8 cellular contexts compared by ENCODE assay signal in the genomic region with DNA sequence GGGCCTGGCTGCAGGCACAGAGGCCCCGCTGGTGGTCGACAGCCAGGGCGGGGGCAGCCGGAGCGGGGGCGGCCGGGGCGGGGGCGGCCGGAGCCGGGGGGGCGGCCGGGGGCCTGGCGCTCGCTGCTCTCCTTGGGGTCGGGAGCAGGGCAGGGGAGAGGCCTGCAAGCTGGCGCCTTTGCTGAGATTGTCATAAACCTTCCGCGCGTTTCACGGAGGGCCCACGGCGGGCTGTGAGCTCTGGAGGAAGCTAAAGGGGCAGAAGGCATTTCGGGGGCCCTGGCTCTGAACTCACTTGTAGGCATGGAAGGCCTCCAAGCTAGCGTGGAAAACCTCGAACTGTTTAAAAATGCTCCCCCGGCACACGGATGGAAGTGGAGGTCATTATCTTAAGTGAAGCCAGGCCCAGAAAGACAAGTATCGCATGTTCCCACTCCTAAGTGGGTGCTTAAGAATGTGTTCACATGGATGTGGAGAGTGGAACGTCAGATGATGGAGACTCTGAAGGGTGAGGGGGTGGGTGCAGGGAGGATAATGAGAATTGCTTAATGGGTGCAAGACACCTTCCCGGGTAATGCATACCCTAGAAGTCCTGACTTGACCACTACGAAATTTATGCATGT. TPM values are rescaled to one million over a fixed set of nuclear protein-coding genes. Genes with fewer than 3 reads are reported as not detected.
DNase-seq lines count a peak whose midpoint lies in the region; ATAC-seq, FAIRE-seq and TF ChIP-seq lines count a peak whose summit lies in the region.

No MANE protein-coding gene starts in this region.

- peak overlapping the region; percentile 93 for H3K27ac Mint-ChIP-seq in chondrocyte (ENCODE audit: unreplicated experiment)

- no peak overlapping the region for H3K4me2 ChIP-seq in HepG2 (ENCODE audit: low read depth, low read length)
- H3K4me2 ChIP-seq in mesenchymal stem cell (ENCODE audit: low read length, poor library complexity, severe bottlenecking) = peak overlapping the region; percentile 92

- H4K8ac ChIP-seq in mesenchymal stem cell (ENCODE audit: low read length) = peak overlapping the region; percentile 88

- H3K27me3 ChIP-seq in liver (ENCODE audit: control insufficient read depth in 4 of 4, insufficient read depth in 4 of 4, low read length in 3 of 4) (peaks cover 0 to 7% (median 4%) of the 10 kb centered on the region in 4 donors), HepG2 (ENCODE audit: control insufficient read depth in 1 of 2, insufficient read depth in 2 of 2, low read length in 2 of 2) (peaks cover 0 to 11% of the 10 kb centered on the region in 2 experiments; a peak in 2 of 5 replicates), mesenchymal stem cell (ENCODE audit: control insufficient read depth in 1 of 2, insufficient read depth in 1 of 2, low read length in 2 of 2) (peaks cover 3% of the 10 kb centered on the region in 2 experiments), thymus (ENCODE audit: control insufficient read depth, insufficient read depth) (peaks cover 13% of the 10 kb centered on the region)

- ATAC-seq in HepG2 = no peak
- no peak for ATAC-seq in GM18867 (IDR thresholded peaks at IDR 0.05; ENCODE audit: unreplicated experiment)

- H3K4me1 ChIP-seq in liver (ENCODE audit: control insufficient read depth in 4 of 4, insufficient read depth in 4 of 4, low read length in 3 of 4) = peaks cover 2 to 8% (median 5%) of the 10 kb centered on the region in 4 donors
- H3K4me1 ChIP-seq in HepG2 (ENCODE audit: insufficient read depth, low read length) = peaks cover 49% of the 10 kb centered on the region
- H3K4me1 ChIP-seq in mesenchymal stem cell (ENCODE audit: control insufficient read depth, insufficient read depth, low read depth, low read length) = peaks cover 14% of the 10 kb centered on the region
- H3K4me1 ChIP-seq in thymus (ENCODE audit: control insufficient read depth, insufficient read depth, low read length) = peaks cover 7% of the 10 kb centered on the region

- H3K36me3 Mint-ChIP-seq in chondrocyte (ENCODE audit: low read depth) = peaks cover 2% of the 10 kb centered on the region

- H3K27ac ChIP-seq in liver (ENCODE audit: low read depth in 1 of 2, low read length in 2 of 2) (no peak overlapping the region), HepG2 (ENCODE audit: extremely low read length, insufficient read depth, low read length) (no peak overlapping the region), mesenchymal stem cell (ENCODE audit: low read length, poor library complexity, severe bottlenecking) (peak overlapping the region; percentile 59), thymus (ENCODE audit: low read depth) (no peak overlapping the region)

- peak overlapping the region; percentile 20 for H2AK5ac ChIP-seq in mesenchymal stem cell (ENCODE audit: low read length, severe bottlenecking)

- no peaks in the 10 kb centered on the region for H3K9me3 Mint-ChIP-seq in chondrocyte (ENCODE audit: low read depth)

- peak overlapping the region in 1 of 2 experiments; percentile 73 for H3K23ac ChIP-seq in mesenchymal stem cell (ENCODE audit: low read length in 2 of 2)

- no TSS peak for BruUV-seq in HepG2 (replicated peaks; lab: Mats Ljungman, UMichigan)

- H3K36me3 ChIP-seq in liver (ENCODE audit: control insufficient read depth in 4 of 4, insufficient read depth in 3 of 4, low read depth in 1 of 4, low read length in 3 of 4) = no peaks in the 10 kb centered on the region
- H3K36me3 ChIP-seq in HepG2 (replicated peaks in 1 of 2; ENCODE audit: control insufficient read depth in 1 of 2, insufficient read depth in 2 of 2, low read length in 2 of 2) = no peaks in the 10 kb centered on the region
- peaks cover 0 to 6% of the 10 kb centered on the region in 2 experiments for H3K36me3 ChIP-seq in mesenchymal stem cell (ENCODE audit: control insufficient read depth in 1 of 2, insufficient read depth in 2 of 2, low read depth in 1 of 2, low read length in 2 of 2)
- no peaks in the 10 kb centered on the region for H3K36me3 ChIP-seq in thymus (ENCODE audit: control insufficient read depth, insufficient read depth)

- H3K4ac ChIP-seq in mesenchymal stem cell (ENCODE audit: low read depth in 1 of 2, low read length in 2 of 2) = peak overlapping the region; percentile 74 to 87

- intact Hi-C loops in HepG2 (cut with micrococcal nuclease; ENCODE audit: unreplicated experiment) = no loop called here

- H3K14ac ChIP-seq in mesenchymal stem cell (ENCODE audit: low read length in 2 of 2) = peak overlapping the region in 1 of 2 experiments; percentile 77

- H3K9me3 ChIP-seq in liver (ENCODE audit: control insufficient read depth in 4 of 4, low read length in 3 of 4) (no peaks in the 10 kb centered on the region), HepG2 (ENCODE audit: low read length) (no peaks in the 10 kb centered on the region), mesenchymal stem cell (ENCODE audit: control insufficient read depth, low read length) (no peaks in the 10 kb centered on the region), thymus (ENCODE audit: control insufficient read depth) (no peaks in the 10 kb centered on the region)

- H3K4me1 Mint-ChIP-seq in chondrocyte (ENCODE audit: low read depth) = peaks cover 48% of the 10 kb centered on the region

- H2BK15ac ChIP-seq in mesenchymal stem cell (ENCODE audit: low read depth, poor library complexity, severe bottlenecking) = no peak overlapping the region

- POLR2A ChIA-PET in HepG2 (lab: Yijun Ruan, JAX) = no interaction called here

- peak overlapping the region; percentile 98 for H2BK120ac ChIP-seq in mesenchymal stem cell (ENCODE audit: low read depth, low read length)

- H3K79me2 ChIP-seq in HepG2 (ENCODE audit: insufficient read depth, low read length) = no peaks in the 10 kb centered on the region

- DNase-seq in HepG2 (ENCODE audit: low spot score) = no peak
- peak; percentile 4 to 42 for DNase-seq in NCI-H526 (lab: John Stamatoyannopoulos, UW)
- DNase-seq in chondrocyte (ENCODE audit: low spot score) = no peak
- DNase-seq in mesenchymal stem cell = peak; percentile 54
- no peak for DNase-seq in NCI-H2029 treated with DMSO at 0.1 percent for 48 hours (lab: John Stamatoyannopoulos, UW)

- 20% methylated on average over 32 of the region's 32 CpGs for WGBS in liver
- WGBS in HepG2 (ENCODE audit: low lambda C conversion rate) = 58% methylated on average over 26 of the region's 32 CpGs
- 2% methylated on average over 26 of the region's 32 CpGs for WGBS in mesenchymal stem cell
- WGBS in thymus = 20% methylated on average over 32 of the region's 32 CpGs

- TF ChIP-seq CTCF in liver (IDR thresholded peaks at IDR 0.05; ENCODE audit: low read depth, low read length, missing input control) = no peak
- TF ChIP-seq CTCF in HepG2 (CRISPR knock-in tag; IDR thresholded peaks at IDR 0.05) = no peak
- TF ChIP-seq CTCF in chondrocyte (IDR thresholded peaks at IDR 0.05) = no peak

- H4K91ac ChIP-seq in mesenchymal stem cell (ENCODE audit: low read length) = peak overlapping the region; percentile 68

- FAIRE-seq in HepG2 (lab: Jason Lieb, UNC) = no peak

- peak overlapping the region in 2 of 3 donors; percentile 5 to 65 for H3K4me3 ChIP-seq in liver (ENCODE audit: low read depth in 1 of 3, low read length in 3 of 3)
- no peak overlapping the region for H3K4me3 ChIP-seq in HepG2 (replicated peaks in 1 of 3; ENCODE audit: insufficient read depth in 1 of 3, low read depth in 2 of 3, low read length in 3 of 3)
- H3K4me3 ChIP-seq in mesenchymal stem cell (ENCODE audit: insufficient read depth in 1 of 2, low read depth in 1 of 2, low read length in 2 of 2) = peak overlapping the region; percentile 65 to 86
- peak overlapping the region; percentile 49 for H3K4me3 ChIP-seq in thymus (ENCODE audit: low read length)

- peak overlapping the region; percentile 77 to 92 for H3K18ac ChIP-seq in mesenchymal stem cell (ENCODE audit: low read depth in 1 of 2, low read length in 2 of 2)

- no peaks in the 10 kb centered on the region for H4K20me1 ChIP-seq in HepG2 (ENCODE audit: insufficient read depth, low read length)

- no peak overlapping the region for H2BK5ac ChIP-seq in mesenchymal stem cell (ENCODE audit: low read depth, low read length, poor library complexity, severe bottlenecking)

- in situ Hi-C loops in HepG2 (cut with HindIII; ENCODE audit: extremely low pct_ligation_motif_present, low pct_unique_long_range_greater_than_20kb) = no loop called here

- peak overlapping the region; percentile 39 to 80 for H2BK12ac ChIP-seq in mesenchymal stem cell (ENCODE audit: low read length in 2 of 2)

- H3K4me3 Mint-ChIP-seq in chondrocyte (ENCODE audit: unreplicated experiment) = peak overlapping the region; percentile 85

- H2AFZ ChIP-seq in HepG2 (ENCODE audit: low read length) (no peak overlapping the region), mesenchymal stem cell (ENCODE audit: low read depth, low read length) (peak overlapping the region; percentile 70)

- TF ChIP-seq EP300 in HepG2 (IDR thresholded peaks at IDR 0.05; ENCODE audit: low read depth in 2 of 2, low read length in 2 of 2) (no peak), HepG2 (CRISPR knock-in tag; IDR thresholded peaks at IDR 0.05; ENCODE audit: borderline replicate concordance) (no peak)

- TF ChIP-seq RAD21 in liver (IDR thresholded peaks at IDR 0.05) (no peak), HepG2 (CRISPR knock-in tag; IDR thresholded peaks at IDR 0.05) (no peak)

- H3K9ac ChIP-seq in liver (ENCODE audit: low read depth in 1 of 2, low read length in 2 of 2) (no peak overlapping the region), HepG2 (ENCODE audit: insufficient read depth, low read depth, low read length) (no peak overlapping the region), mesenchymal stem cell (ENCODE audit: low read length) (peak overlapping the region; percentile 91)

- CTCF ChIA-PET in HepG2 (lab: Yijun Ruan, JAX; ENCODE audit: low intra/inter-chr PET ratio, low total read pairs) = no interaction called here

- peaks cover 8% of the 10 kb centered on the region for H3K79me1 ChIP-seq in mesenchymal stem cell (replicated peaks; ENCODE audit: low read length, poor library complexity, severe bottlenecking)

- no peak for TF ChIP-seq POLR2A in HepG2 (IDR thresholded peaks at IDR 0.05; ENCODE audit: insufficient read depth in 1 of 2, low read depth in 2 of 2, low read length in 2 of 2)

- H3K27me3 Mint-ChIP-seq in chondrocyte (ENCODE audit: low read depth) = no peaks in the 10 kb centered on the region

RNA-seq across cellular contexts. Expression of gene PRELID3A, which starts 0.6 kb away (rescaled TPM):
- total RNA-seq in liver = under 1 TPM; 0.42 to 0.84 TPM
- under 1 TPM in 1 of 2 donors, not detected in 1; 0.09 TPM for polyA plus RNA-seq in liver
- total RNA-seq in HepG2 (2016; rRNA removed; fragmentation: Illumina TruSeq; extraction: Trizol) = 5.5 and 11.0 TPM in 2 replicates
- 3.0 and 3.2 TPM in 2 replicates for total RNA-seq in HepG2 (2016; cell fraction: cytosol; rRNA removed; fragmentation: Illumina TruSeq; extraction: Trizol; ENCODE audit: low read depth)
- 4.3 and 10.9 TPM in 2 replicates for total RNA-seq in HepG2 (2016; cell fraction: insoluble cytoplasmic fraction; rRNA removed; fragmentation: Illumina TruSeq; extraction: Trizol)
- 3.0 and 4.4 TPM in 2 replicates for total RNA-seq in HepG2 (2016; cell fraction: membrane; rRNA removed; fragmentation: Illumina TruSeq; extraction: Trizol)
- 12.6 and 13.7 TPM in 2 replicates for total RNA-seq in HepG2 (2016; cell fraction: nucleus; rRNA removed; fragmentation: Illumina TruSeq; extraction: Trizol)
- 7.2 and 10.3 TPM in 2 replicates for polyA plus RNA-seq in HepG2 (2011; rRNA removed)
- polyA plus RNA-seq in HepG2 (2011; cell fraction: cytosol; rRNA removed) = 4.0 and 6.0 TPM in 2 replicates
- polyA plus RNA-seq in HepG2 (2011; cell fraction: nucleus; rRNA removed) = 61.8 and 73.7 TPM in 2 replicates
- polyA plus RNA-seq in HepG2 (2012) = 6.1 and 8.3 TPM in 2 replicates
- polyA plus RNA-seq in HepG2 (2016; cell fraction: cytosol; fragmentation: Illumina TruSeq; extraction: Trizol; ENCODE audit: low read depth) = 1.6 and 1.7 TPM in 2 replicates
- 5.9 and 7.6 TPM in 2 replicates for polyA plus RNA-seq in HepG2 (2016; cell fraction: insoluble cytoplasmic fraction; fragmentation: Illumina TruSeq; extraction: Trizol; ENCODE audit: low read depth)
- 2.1 and 2.3 TPM in 2 replicates for polyA plus RNA-seq in HepG2 (2016; cell fraction: membrane; fragmentation: Illumina TruSeq; extraction: Trizol; ENCODE audit: low read depth)
- 42.6 and 45.2 TPM in 2 replicates for polyA plus RNA-seq in HepG2 (2016; cell fraction: nucleus; fragmentation: Illumina TruSeq; extraction: Trizol; ENCODE audit: insufficient read depth, low read depth)
- polyA minus RNA-seq in HepG2 (2011; rRNA and poly(A)+ RNA removed; ENCODE audit: low replicate concordance) = 1.4 and 2.5 TPM in 2 replicates
- polyA minus RNA-seq in HepG2 (2011; cell fraction: cytosol; rRNA and poly(A)+ RNA removed) = 0.99 and 2.6 TPM in 2 replicates
- polyA minus RNA-seq in HepG2 (2011; cell fraction: nucleus; rRNA and poly(A)+ RNA removed) = 10.0 and 13.9 TPM in 2 replicates
- total RNA-seq in chondrocyte = 12.0 to 16.3 TPM (median 14.4 TPM) in 3 replicates
- polyA plus RNA-seq in mesenchymal stem cell (2013, experiment 1 of 2) = 3.8 TPM
- polyA plus RNA-seq in mesenchymal stem cell (2013, experiment 2 of 2) = 4.4 TPM
- 1.3 TPM for polyA plus RNA-seq in thymus

RNA-seq across cellular contexts. Expression of gene AFG3L2, which starts 31.3 kb away (rescaled TPM):
- total RNA-seq in liver (10 to 100 TPM; 30.3 to 55.4 TPM), HepG2 (2016; rRNA removed; fragmentation: Illumina TruSeq; extraction: Trizol) (86.3 and 86.9 TPM in 2 replicates), chondrocyte (36.2 to 38.5 TPM (median 37.0 TPM) in 3 replicates)
- polyA plus RNA-seq in liver (10 to 100 TPM; 22.5 to 25.0 TPM), HepG2 (2011; rRNA removed) (26.2 and 28.6 TPM in 2 replicates), thymus (26.9 TPM)
- 29.3 and 39.0 TPM in 2 replicates for total RNA-seq in HepG2 (2016; cell fraction: cytosol; rRNA removed; fragmentation: Illumina TruSeq; extraction: Trizol; ENCODE audit: low read depth)
- total RNA-seq in HepG2 (2016; cell fraction: insoluble cytoplasmic fraction; rRNA removed; fragmentation: Illumina TruSeq; extraction: Trizol) = 85.3 and 86.3 TPM in 2 replicates
- 30.7 and 35.0 TPM in 2 replicates for total RNA-seq in HepG2 (2016; cell fraction: membrane; rRNA removed; fragmentation: Illumina TruSeq; extraction: Trizol)
- 64.9 and 72.6 TPM in 2 replicates for total RNA-seq in HepG2 (2016; cell fraction: nucleus; rRNA removed; fragmentation: Illumina TruSeq; extraction: Trizol)
- polyA plus RNA-seq in HepG2 (2011; cell fraction: cytosol; rRNA removed) = 22.4 and 28.3 TPM in 2 replicates
- polyA plus RNA-seq in HepG2 (2011; cell fraction: nucleus; rRNA removed) = 14.9 and 16.4 TPM in 2 replicates
- 42.2 and 47.5 TPM in 2 replicates for polyA plus RNA-seq in HepG2 (2012)
- 5.9 and 6.1 TPM in 2 replicates for polyA plus RNA-seq in HepG2 (2016; cell fraction: cytosol; fragmentation: Illumina TruSeq; extraction: Trizol; ENCODE audit: low read depth)
- 66.5 and 67.7 TPM in 2 replicates for polyA plus RNA-seq in HepG2 (2016; cell fraction: insoluble cytoplasmic fraction; fragmentation: Illumina TruSeq; extraction: Trizol; ENCODE audit: low read depth)
- polyA plus RNA-seq in HepG2 (2016; cell fraction: membrane; fragmentation: Illumina TruSeq; extraction: Trizol; ENCODE audit: low read depth) = 12.3 and 14.9 TPM in 2 replicates
- 57.2 and 57.6 TPM in 2 replicates for polyA plus RNA-seq in HepG2 (2016; cell fraction: nucleus; fragmentation: Illumina TruSeq; extraction: Trizol; ENCODE audit: insufficient read depth, low read depth)
- 26.7 and 36.0 TPM in 2 replicates for polyA minus RNA-seq in HepG2 (2011; rRNA and poly(A)+ RNA removed; ENCODE audit: low replicate concordance)
- 28.5 and 36.9 TPM in 2 replicates for polyA minus RNA-seq in HepG2 (2011; cell fraction: cytosol; rRNA and poly(A)+ RNA removed)
- 48.8 and 49.7 TPM in 2 replicates for polyA minus RNA-seq in HepG2 (2011; cell fraction: nucleus; rRNA and poly(A)+ RNA removed)
- 22.8 TPM for polyA plus RNA-seq in mesenchymal stem cell (2013, experiment 1 of 2)
- 23.4 TPM for polyA plus RNA-seq in mesenchymal stem cell (2013, experiment 2 of 2)

Comparison
In these comparisons a context has a peak if more than half of its experiments do, and no peak if none do; other contexts are left out.
1. H3K4me3 ChIP-seq: peak in liver (2 of 3), mesenchymal stem cell (2 of 2) and thymus (single experiment); none in HepG2 (0 of 3).
2. DNase-seq: peak in NCI-H526 (2 of 2) and mesenchymal stem cell (single experiment); none in HepG2 (single experiment), chondrocyte (single experiment) and NCI-H2029 treated with DMSO at 0.1 percent for 48 hours (single experiment).